8 cellular contexts compared by ENCODE assay signal in the genomic region with DNA sequence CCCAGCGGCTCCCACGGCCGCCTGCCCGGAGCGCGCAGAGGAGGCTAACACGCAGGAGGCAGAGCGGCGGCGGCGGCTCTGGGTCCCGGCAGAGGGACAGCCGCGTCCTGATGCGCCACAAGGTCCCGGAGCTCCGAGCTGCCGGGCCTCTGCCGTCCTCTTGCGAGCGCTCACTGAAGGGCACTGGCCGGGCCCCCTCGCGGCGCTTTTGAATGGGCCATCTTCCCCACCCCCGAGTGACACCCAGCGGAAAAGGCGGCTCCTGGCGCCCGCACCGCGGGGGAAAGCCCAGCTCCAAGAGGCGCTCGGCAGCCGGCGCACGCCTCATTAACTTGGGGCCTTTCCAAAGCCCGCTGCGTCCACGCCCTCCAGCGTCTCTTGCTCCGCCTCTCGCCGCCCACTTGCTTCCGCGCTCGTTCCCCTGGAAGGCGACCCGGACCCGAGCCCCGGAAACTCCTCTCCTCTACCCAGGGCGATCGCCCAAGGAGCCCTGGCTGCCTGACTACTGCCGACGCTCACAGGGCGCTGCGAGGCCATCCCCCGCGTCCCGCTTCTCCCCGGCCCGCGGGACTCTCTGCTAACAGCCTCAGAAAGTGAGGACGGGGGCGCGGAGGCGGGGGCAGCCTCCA. TPM values are rescaled to one million over a fixed set of nuclear protein-coding genes. Genes with fewer than 3 reads are reported as not detected.
DNase-seq lines count a peak whose midpoint lies in the region; ATAC-seq and TF ChIP-seq lines count a peak whose summit lies in the region.

A gene (minus strand): TSS at position 363 of the 629 bp plus-strand sequence.

- H3K27me3 Mint-ChIP-seq in effector memory CD8-positive, alpha-beta T cell, result no peaks in the 10 kb centered on the region

- TF ChIP-seq CTCF in GM20000 (IDR thresholded peaks at IDR 0.05; ENCODE audit: extremely low read depth, missing control alignments), result peak; percentile 33

- peak within 1 kb of the TSS; percentile 59 for H3K4me2 ChIP-seq in mesenchymal stem cell (ENCODE audit: low read length, poor library complexity, severe bottlenecking)

- H4K91ac ChIP-seq in mesenchymal stem cell (ENCODE audit: low read length), result peak within 1 kb of the TSS; percentile 95

- H3K4me3 ChIP-seq in mesenchymal stem cell (ENCODE audit: insufficient read depth in 1 of 2, low read depth in 1 of 2, low read length in 2 of 2), result peak within 1 kb of the TSS; percentile 91

- no peaks in the 10 kb centered on the region for H3K9me3 Mint-ChIP-seq in effector memory CD8-positive, alpha-beta T cell

- H3K4me3 Mint-ChIP-seq in effector memory CD8-positive, alpha-beta T cell, result peak within 1 kb of the TSS; percentile 95 to 97

- peak within 1 kb of the TSS; percentile 98 for H3K27ac ChIP-seq in mesenchymal stem cell (ENCODE audit: low read length, poor library complexity, severe bottlenecking)

- H2BK5ac ChIP-seq in mesenchymal stem cell (ENCODE audit: low read depth, low read length, poor library complexity, severe bottlenecking), result peak within 1 kb of the TSS; percentile 97

- peak; percentile 79 for ATAC-seq in effector memory CD8-positive, alpha-beta T cell (replicated peaks)

- H2AK5ac ChIP-seq in mesenchymal stem cell (ENCODE audit: low read length, severe bottlenecking), result peak within 1 kb of the TSS; percentile 68

- H2BK12ac ChIP-seq in mesenchymal stem cell (ENCODE audit: low read length in 2 of 2), result peak within 1 kb of the TSS; percentile 44 to 59

- H3K79me1 ChIP-seq in mesenchymal stem cell (replicated peaks; ENCODE audit: low read length, poor library complexity, severe bottlenecking), result peaks cover 4% of the 10 kb centered on the region

- DNase-seq in COR-L47 (lab: John Stamatoyannopoulos, UW), result peak; percentile 96
- DNase-seq in GM20000 (ENCODE audit: low spot score), result peak; percentile 95
- peak; percentile 98 for DNase-seq in HT-29 (ENCODE audit: low spot score)
- DNase-seq in NK-92 treated with Interleukin-12 subunit alpha and Interleukin-12 subunit beta, amount 100 ng/mL, for 24 hours (lab: John Stamatoyannopoulos, UW), result peak; percentile 91
- peak; percentile 91 to 94 (median 91) for DNase-seq in effector memory CD8-positive, alpha-beta T cell
- peak; percentile 98 for DNase-seq in mesenchymal stem cell
- peak; percentile 96 for DNase-seq in stimulated activated CD8-positive, alpha-beta memory T cell treated with anti-CD3 and anti-CD28 coated beads, Interleukin-12 subunit alpha, Interleukin-12 subunit beta, amount 100 ng/mL, for 4 hours (ENCODE audit: low read depth)

- H2BK15ac ChIP-seq in mesenchymal stem cell (ENCODE audit: low read depth, poor library complexity, severe bottlenecking), result peak within 1 kb of the TSS; percentile 84

- CTCF ChIA-PET in activated CD8-positive, alpha-beta memory T cell treated with anti-CD3 and anti-CD28 coated beads for 36 hours (lab: Charles Lee), result interaction anchor here (0.5 to 3.0 kb wide), 14 partner anchors 9 to 524 kb away, joined by 3 to 19 read pairs (median 4); a partner anchor contains a TSS

- peak within 1 kb of the TSS; percentile 98 to 100 for H3K18ac ChIP-seq in mesenchymal stem cell (ENCODE audit: low read depth in 1 of 2, low read length in 2 of 2)

- H3K27me3 ChIP-seq in mesenchymal stem cell (ENCODE audit: control insufficient read depth in 1 of 2, insufficient read depth in 1 of 2, low read length in 2 of 2), result no peaks in the 10 kb centered on the region

- H3K9ac ChIP-seq in mesenchymal stem cell (ENCODE audit: low read length), result peak within 1 kb of the TSS; percentile 98

- peaks cover 12 to 36% of the 10 kb centered on the region in 2 experiments for H3K36me3 ChIP-seq in mesenchymal stem cell (ENCODE audit: control insufficient read depth in 1 of 2, insufficient read depth in 2 of 2, low read depth in 1 of 2, low read length in 2 of 2)

- peaks cover 17 to 25% of the 10 kb centered on the region in 2 donors for H3K4me1 Mint-ChIP-seq in effector memory CD8-positive, alpha-beta T cell (ENCODE audit: low read depth in 2 of 2)

- H3K14ac ChIP-seq in mesenchymal stem cell (ENCODE audit: low read length in 2 of 2), result peak within 1 kb of the TSS; percentile 89 to 99

- no peaks in the 10 kb centered on the region for H3K9me3 ChIP-seq in mesenchymal stem cell (ENCODE audit: control insufficient read depth, low read length)

- no peak within 1 kb of the TSS for H2AFZ ChIP-seq in mesenchymal stem cell (ENCODE audit: low read depth, low read length)

- peak within 1 kb of the TSS; percentile 98 for H3K27ac Mint-ChIP-seq in effector memory CD8-positive, alpha-beta T cell

- H2BK120ac ChIP-seq in mesenchymal stem cell (ENCODE audit: low read depth, low read length), result peak within 1 kb of the TSS; percentile 91

- H3K4ac ChIP-seq in mesenchymal stem cell (ENCODE audit: low read depth in 1 of 2, low read length in 2 of 2), result peak within 1 kb of the TSS; percentile 96 to 98

- H3K36me3 Mint-ChIP-seq in effector memory CD8-positive, alpha-beta T cell (ENCODE audit: insufficient read depth), result peaks cover 37% of the 10 kb centered on the region

- POLR2A ChIA-PET in activated CD8-positive, alpha-beta memory T cell treated with anti-CD3 and anti-CD28 coated beads for 36 hours (lab: Charles Lee), result interaction anchor here (0.5 to 4.8 kb wide), 17 partner anchors 10 to 520 kb away, joined by 3 to 75 read pairs (median 4); a partner anchor contains a TSS

- WGBS in mesenchymal stem cell, result 0% methylated on average over 65 of the region's 67 CpGs

- H3K23ac ChIP-seq in mesenchymal stem cell (ENCODE audit: low read length in 2 of 2), result peak within 1 kb of the TSS; percentile 8 to 87

- H4K8ac ChIP-seq in mesenchymal stem cell (ENCODE audit: low read length), result peak within 1 kb of the TSS; percentile 93

- peaks cover 6% of the 10 kb centered on the region for H3K4me1 ChIP-seq in mesenchymal stem cell (ENCODE audit: control insufficient read depth, insufficient read depth, low read depth, low read length)

RNA-seq across cellular contexts. Expression of the gene that starts here (rescaled TPM):
- 38.5 and 41.7 TPM in 2 replicates for total RNA-seq in HT-29 (2014; rRNA removed; shearing (Covaris generic))
- 10 to 100 TPM; 62.8 to 63.6 TPM for total RNA-seq in activated CD8-positive, alpha-beta memory T cell treated with anti-CD3 and anti-CD28 coated beads for 36 hours
- 90.2 TPM for polyA plus RNA-seq in mesenchymal stem cell (2013, experiment 1 of 2)
- 90.9 TPM for polyA plus RNA-seq in mesenchymal stem cell (2013, experiment 2 of 2)

Comparison
In these comparisons a context has a peak if more than half of its experiments do, and no peak if none do; other contexts are left out.
1. Peak in every context shown above with its lines: DNase-seq, ATAC-seq, H3K4me3 ChIP-seq and H3K27ac ChIP-seq.